In the genomic region with DNA sequence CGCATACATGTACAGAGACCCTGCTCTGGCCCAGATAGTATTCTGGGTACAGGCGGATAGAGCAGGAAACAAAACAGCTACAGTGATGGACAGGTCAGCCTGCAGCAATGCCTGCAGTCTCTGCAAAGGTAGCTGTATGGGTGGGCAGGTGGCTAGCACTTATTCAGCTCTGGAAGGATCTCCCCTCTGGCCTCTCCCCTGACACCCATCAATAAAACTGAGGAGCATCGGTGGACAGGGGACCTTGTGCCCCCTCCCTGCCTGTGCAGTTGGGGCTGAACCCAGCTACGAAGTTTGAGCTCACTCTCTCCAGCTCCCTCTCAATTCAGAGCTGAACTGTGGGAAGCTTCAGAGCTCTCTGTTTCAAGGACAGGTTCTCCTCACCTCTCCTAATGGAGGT, we compare ENCODE assay signal across 1 cellular context.
TF ChIP-seq lines count a peak whose summit lies in the region.

No MANE protein-coding gene starts in this region.

TF ChIP-seq in A549, 52 proteins besides CTCF, POLR2A, EP300 and RAD21 (continued from another document):
- TF ChIP-seq, protein P1, sequence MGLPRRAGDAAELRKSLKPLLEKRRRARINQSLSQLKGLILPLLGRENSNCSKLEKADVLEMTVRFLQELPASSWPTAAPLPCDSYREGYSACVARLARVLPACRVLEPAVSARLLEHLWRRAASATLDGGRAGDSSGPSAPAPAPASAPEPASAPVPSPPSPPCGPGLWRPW (IDR thresholded peaks at IDR 0.05): no peak
- TF ChIP-seq ZC3H11A (IDR thresholded peaks at IDR 0.05) (no peak), CHD4 (IDR thresholded peaks at IDR 0.05; ENCODE audit: borderline replicate concordance) (no peak), ZFP36 (IDR thresholded peaks at IDR 0.05; ENCODE audit: borderline replicate concordance, partially characterized antibody) (no peak), HOXB5 (CRISPR knock-in tag; IDR thresholded peaks at IDR 0.05) (no peak), JUNB (IDR thresholded peaks at IDR 0.05) (no peak)
